Comparison of ENCODE assay signal across 4 cellular contexts in genomic region chr5:138045283-138045682, GRCh38. TPM values are rescaled to one million over a fixed set of nuclear protein-coding genes. Genes with fewer than 3 reads are reported as not detected.
"Had no signal": no experiment of that assay in that cellular context is flagged by ENCODE, and none has a peak within 500 bp of the region (broad histone marks: within the 10 kb centered on the region; RNA-seq: fewer than 3 reads in every experiment).

No MANE protein-coding gene starts in this region.

RNA-seq across cellular contexts. Expression of gene WNT8A, which starts 38.5 kb away (rescaled TPM):
- total RNA-seq: HT-29, HT1080, IMR-90 had no signal
- polyA plus RNA-seq: IgD-negative memory B cell, IMR-90 had no signal
